ENCODE assay signal across 10 cellular contexts in the genomic region with DNA sequence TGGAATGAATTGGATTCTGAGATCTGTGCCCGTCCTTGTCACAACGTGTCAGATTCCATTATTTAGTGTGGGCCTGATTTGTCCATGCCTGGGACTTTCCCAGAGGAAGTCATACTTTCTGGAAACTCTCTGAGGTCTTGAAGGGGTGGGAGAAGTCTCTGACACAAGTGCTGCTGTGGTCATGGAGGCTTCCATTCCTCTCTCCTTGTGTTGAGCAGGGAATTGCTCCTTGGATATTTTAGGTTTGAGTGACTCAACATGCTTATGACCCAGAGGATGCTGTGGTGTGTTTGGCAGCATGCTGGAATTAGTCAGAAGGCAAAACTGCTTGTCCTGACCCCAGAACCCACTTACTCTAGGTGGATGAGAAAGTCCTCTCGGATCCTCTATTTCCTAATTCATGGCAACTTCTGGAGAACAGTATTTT.
A peak's percentile ranks its signal among the peaks of the same experiment; 100 is the strongest.
DNase-seq lines count a peak whose midpoint lies in the region; ATAC-seq, FAIRE-seq and TF ChIP-seq lines count a peak whose summit lies in the region.
"Had no signal": no experiment of that assay in that cellular context is flagged by ENCODE, and none has a peak within 500 bp of the region (broad histone marks: within the 10 kb centered on the region; RNA-seq: fewer than 3 reads in every experiment).

No MANE protein-coding gene starts in this region.

- H3K27ac Mint-ChIP-seq in CD8-positive, alpha-beta T cell = no peak overlapping the region
- H3K27ac Mint-ChIP-seq: T-helper 2 cell treated with Interferon-gamma antibody and Interleukin-4, amounts not matched to agents 5 μg/mL and 100 μg/mL, for 36 hours had no signal

- no peak overlapping the region for H3K4me3 Mint-ChIP-seq in CD8-positive, alpha-beta T cell
- H3K4me3 Mint-ChIP-seq: T-helper 2 cell treated with Interferon-gamma antibody and Interleukin-4, amounts not matched to agents 5 μg/mL and 100 μg/mL, for 36 hours had no signal

- H3K36me3 Mint-ChIP-seq in CD8-positive, alpha-beta T cell = peaks cover 8% of the 10 kb centered on the region

- no peak for FAIRE-seq in GM12892 (lab: Jason Lieb, UNC)

- peak; percentile 53 for DNase-seq in HPDE6-E6E7 (ENCODE audit: extremely low spot score)
- DNase-seq in ascending aorta (ENCODE audit: low spot score in 2 of 2) = peak; percentile 43 to 91
- DNase-seq in right atrium auricular region (ENCODE audit: low spot score) = peak; percentile 89
- DNase-seq in CD8-positive, alpha-beta T cell = no peak
- no peak for DNase-seq in GM12892 (ENCODE audit: insufficient read length)
- no peak for DNase-seq in thyroid gland

- H3K4me1 ChIP-seq in ascending aorta (peaks cover 29 to 70% of the 10 kb centered on the region in 2 donors), right atrium auricular region (peaks cover 0 to 81% of the 10 kb centered on the region in 2 donors), stomach smooth muscle (ENCODE audit: control insufficient read depth, insufficient read depth, low read length) (peaks cover 55% of the 10 kb centered on the region), thyroid gland (peaks cover 4 to 6% of the 10 kb centered on the region in 2 donors)
- H3K4me1 ChIP-seq in CD8-positive, alpha-beta T cell (ENCODE audit: insufficient read depth, low read length) = no peaks in the 10 kb centered on the region

- TF ChIP-seq POLR2A in GM12892 (IDR thresholded peaks at IDR 0.05; ENCODE audit: low read depth, low read length) = no peak
- no peak for TF ChIP-seq POLR2A in thyroid gland (IDR thresholded peaks at IDR 0.05)

- H3K9me3 Mint-ChIP-seq in CD8-positive, alpha-beta T cell = no peaks in the 10 kb centered on the region
- H3K9me3 Mint-ChIP-seq: T-helper 2 cell treated with Interferon-gamma antibody and Interleukin-4, amounts not matched to agents 5 μg/mL and 100 μg/mL, for 36 hours had no signal

- no peaks in the 10 kb centered on the region for H3K27me3 ChIP-seq in ascending aorta
- H3K27me3 ChIP-seq in right atrium auricular region = no peaks in the 10 kb centered on the region
- no peaks in the 10 kb centered on the region for H3K27me3 ChIP-seq in stomach smooth muscle (ENCODE audit: control insufficient read depth in 1 of 2, insufficient read depth in 2 of 2, low read length in 2 of 2)
- H3K27me3 ChIP-seq in CD8-positive, alpha-beta T cell (ENCODE audit: insufficient read depth, low read length) = no peaks in the 10 kb centered on the region
- H3K27me3 ChIP-seq in thyroid gland = no peaks in the 10 kb centered on the region

- H3K9me3 ChIP-seq in ascending aorta = no peaks in the 10 kb centered on the region
- no peaks in the 10 kb centered on the region for H3K9me3 ChIP-seq in right atrium auricular region
- no peaks in the 10 kb centered on the region for H3K9me3 ChIP-seq in stomach smooth muscle (ENCODE audit: control insufficient read depth in 2 of 2, low read length in 2 of 2)
- no peaks in the 10 kb centered on the region for H3K9me3 ChIP-seq in CD8-positive, alpha-beta T cell (ENCODE audit: low read length)
- no peaks in the 10 kb centered on the region for H3K9me3 ChIP-seq in thyroid gland

- no peaks in the 10 kb centered on the region for H3K27me3 Mint-ChIP-seq in CD8-positive, alpha-beta T cell (ENCODE audit: low read depth)

- 62 to 68% methylated on average over 3 of the region's 3 CpGs for whole genome bisulfite sequencing in thyroid gland, 2 donors

- POLR2A ChIA-PET in CD8-positive, alpha-beta T cell (lab: Charles Lee) = no interaction called here

- H3K36me3 ChIP-seq in ascending aorta (peaks cover 8 to 19% of the 10 kb centered on the region in 2 donors), right atrium auricular region (no peaks in the 10 kb centered on the region), stomach smooth muscle (ENCODE audit: control insufficient read depth in 2 of 2, insufficient read depth in 2 of 2, low read length in 2 of 2) (peaks cover 5 to 12% of the 10 kb centered on the region in 2 donors), thyroid gland (no peaks in the 10 kb centered on the region)
- no peaks in the 10 kb centered on the region for H3K36me3 ChIP-seq in CD8-positive, alpha-beta T cell (ENCODE audit: insufficient read depth, low read length)

- H3K27ac ChIP-seq in ascending aorta (peak overlapping the region; percentile 92 to 94), right atrium auricular region (peak overlapping the region; percentile 75 to 86), stomach smooth muscle (ENCODE audit: low read length) (peak overlapping the region; percentile 75), thyroid gland (no peak overlapping the region)
- no peak overlapping the region for H3K27ac ChIP-seq in CD8-positive, alpha-beta T cell (ENCODE audit: low read depth, low read length)
- H3K27ac ChIP-seq: KMS-11 had no signal

- ATAC-seq in CD8-positive, alpha-beta T cell = no peak
- ATAC-seq in GM21576 (IDR thresholded peaks at IDR 0.05; ENCODE audit: unreplicated experiment) = no peak

- H3K4me3 ChIP-seq in ascending aorta (no peak overlapping the region), right atrium auricular region (no peak overlapping the region), stomach smooth muscle (ENCODE audit: low read length in 2 of 2) (no peak overlapping the region), thyroid gland (replicated peaks in 1 of 3) (no peak overlapping the region)
- H3K4me3 ChIP-seq in CD8-positive, alpha-beta T cell (ENCODE audit: low read depth, low read length) = no peak overlapping the region

- intact Hi-C loops in ascending aorta (cut with DNase I) = loop anchor here (1.0 to 10.0 kb wide), 2 partner anchors 399 to 541 kb away; a partner anchor contains a TSS
- intact Hi-C loops in CD8-positive, alpha-beta T cell (cut with DNase I, micrococcal nuclease) = no loop called here
- intact Hi-C loops in thyroid gland (cut with DNase I) = no loop called here

- H3K9ac ChIP-seq in stomach smooth muscle (ENCODE audit: low read length in 2 of 2) = peak overlapping the region in 1 of 2 donors; percentile 14
- H3K9ac ChIP-seq: KMS-11 had no signal

- TF ChIP-seq CTCF in ascending aorta (IDR thresholded peaks at IDR 0.05) (no peak), right atrium auricular region (IDR thresholded peaks at IDR 0.05) (no peak), thyroid gland (IDR thresholded peaks at IDR 0.05) (no peak)
- no peak for TF ChIP-seq CTCF in CD8-positive, alpha-beta T cell (IDR thresholded peaks at IDR 0.05)

- CTCF ChIA-PET in CD8-positive, alpha-beta T cell (lab: Charles Lee) = no interaction called here

- peaks cover 23% of the 10 kb centered on the region for H3K4me1 Mint-ChIP-seq in CD8-positive, alpha-beta T cell (ENCODE audit: low read depth)

Comparison
In these comparisons a context has a peak if more than half of its experiments do, and no peak if none do; other contexts are left out.
1. DNase-seq: peak in HPDE6-E6E7 (single experiment), ascending aorta (2 of 2) and right atrium auricular region (single experiment); none in CD8-positive, alpha-beta T cell (0 of 7), GM12892 (single experiment) and thyroid gland (0 of 2).
2. H3K27ac ChIP-seq: peak in ascending aorta (2 of 2), right atrium auricular region (2 of 2) and stomach smooth muscle (single experiment); none in CD8-positive, alpha-beta T cell (single experiment) and thyroid gland (0 of 3).